Comparison of ENCODE assay signal across 15 cellular contexts in genomic region chr2:54808642-54809041, GRCh38.
"Had no signal": no experiment of that assay in that cellular context is flagged by ENCODE, and none has a peak within 500 bp of the region (broad histone marks: within the 10 kb centered on the region; RNA-seq: fewer than 3 reads in every experiment).

No MANE protein-coding gene starts in this region.

- H3K36me3 ChIP-seq: lower lobe of right lung, stomach, thoracic aorta, upper lobe of right lung had no signal

- DNase-seq: activated CD4-positive, alpha-beta T cell treated with anti-CD3 and anti-CD28 coated beads, Interleukin-2, amount 50 U/mL, for 1 hour; activated CD8-positive, alpha-beta memory T cell treated with anti-CD3 and anti-CD28 coated beads for 24 hours; activated naive CD8-positive, alpha-beta T cell treated with anti-CD3 and anti-CD28 coated beads for 36 hours; anterior cingulate cortex; effector memory CD4-positive, alpha-beta T cell; head of caudate nucleus; left cardiac atrium; lower lobe of right lung; nephron progenitor cell; stimulated activated CD4-positive, alpha-beta T cell treated with anti-CD3 and anti-CD28 coated beads, Interleukin-1b, Interleukin-23, amount 100 ng/mL, for 48 hours; stomach; upper lobe of right lung had no signal

- H3K4me1 ChIP-seq: lower lobe of right lung, stomach, upper lobe of right lung had no signal

- H3K4me3 ChIP-seq: lower lobe of right lung, stomach, thoracic aorta, upper lobe of right lung had no signal

- H3K27ac ChIP-seq: foreskin keratinocyte, lower lobe of right lung, stomach, thoracic aorta, upper lobe of right lung had no signal

- ATAC-seq: foreskin keratinocyte, left cardiac atrium, lower lobe of right lung, sciatic nerve, upper lobe of right lung had no signal

- H3K9me3 ChIP-seq: lower lobe of right lung, upper lobe of right lung had no signal

- H3K27me3 ChIP-seq: foreskin keratinocyte, stomach, upper lobe of right lung had no signal
